14 cellular contexts compared by ENCODE assay signal in the genomic region with DNA sequence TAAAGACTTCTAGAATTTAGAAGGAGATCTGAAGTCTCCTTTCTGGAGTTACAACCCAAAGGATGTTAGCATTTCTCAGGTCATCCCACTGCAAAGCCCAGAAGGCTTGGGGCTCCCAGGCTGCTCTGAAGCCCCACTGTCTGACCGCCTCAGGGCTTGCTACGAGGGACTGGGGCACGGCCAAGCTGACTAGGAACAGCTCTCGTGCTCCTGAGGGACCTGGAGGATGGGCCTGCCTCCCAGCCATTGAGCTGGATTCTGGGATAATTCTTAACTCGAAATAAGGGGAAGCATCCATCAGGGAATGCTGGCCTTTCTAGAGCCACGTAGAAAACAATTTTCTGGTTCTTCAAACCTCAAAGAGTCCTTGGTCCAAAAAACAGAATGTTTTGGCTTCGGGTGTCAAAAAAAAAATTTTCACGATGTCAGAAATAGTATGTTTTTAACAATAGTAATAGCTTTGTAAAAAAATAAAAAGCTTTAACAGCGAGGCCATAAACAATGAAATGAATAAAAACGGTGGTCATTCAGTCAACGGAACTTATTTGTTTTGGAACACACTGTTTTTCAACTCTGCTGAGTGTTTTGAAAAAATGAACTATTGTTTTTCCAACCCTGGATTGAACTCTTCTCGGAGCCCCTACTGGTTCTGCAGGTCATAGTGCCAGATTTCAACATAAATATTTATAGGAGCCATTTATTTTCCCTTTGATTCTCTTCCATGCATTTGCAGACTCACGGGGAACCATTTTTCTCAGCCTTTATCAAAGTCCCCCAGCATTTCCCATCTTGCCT. TPM values are rescaled to one million over a fixed set of nuclear protein-coding genes. Genes with fewer than 3 reads are reported as not detected.
DNase-seq lines count a peak whose midpoint lies in the region; TF ChIP-seq lines count a peak whose summit lies in the region.
"Had no signal": no experiment of that assay in that cellular context is flagged by ENCODE, and none has a peak within 500 bp of the region (broad histone marks: within the 10 kb centered on the region; RNA-seq: fewer than 3 reads in every experiment).

No MANE protein-coding gene starts in this region.

- H3K36me3 ChIP-seq in Peyer's patch (no peaks in the 10 kb centered on the region), osteoblast (ENCODE audit: insufficient read depth, low read length) (no peaks in the 10 kb centered on the region), tibial artery (no peaks in the 10 kb centered on the region), neuronal stem cell (replicated peaks in 1 of 2; ENCODE audit: control insufficient read depth in 2 of 2, insufficient read depth in 2 of 2, low read length in 2 of 2) (no peaks in the 10 kb centered on the region)
- H3K36me3 ChIP-seq: gastroesophageal sphincter had no signal

- H3K9me3 ChIP-seq in Peyer's patch (no peaks in the 10 kb centered on the region), osteoblast (ENCODE audit: low read depth, low read length) (no peaks in the 10 kb centered on the region), tibial artery (no peaks in the 10 kb centered on the region), neuronal stem cell (replicated peaks in 1 of 2; ENCODE audit: control insufficient read depth in 2 of 2, insufficient read depth in 1 of 2, low read depth in 1 of 2, low read length in 2 of 2) (no peaks in the 10 kb centered on the region)
- H3K9me3 ChIP-seq: gastroesophageal sphincter had no signal

- no peak overlapping the region for H2BK12ac ChIP-seq in neuronal stem cell (ENCODE audit: low read length)

- H2BK15ac ChIP-seq in neuronal stem cell (ENCODE audit: low read length): no peak overlapping the region

- H2BK5ac ChIP-seq in neuronal stem cell (ENCODE audit: low read length): no peak overlapping the region

- DNase-seq in Peyer's patch (no peak), dermis blood vessel endothelial cell (peak; percentile 58), osteoblast (ENCODE audit: insufficient read length, low spot score, missing footprints) (peak; percentile 90), tibial artery (peak; percentile 41 to 65), DMS153 (lab: John Stamatoyannopoulos, UW) (no peak), neuronal stem cell (ENCODE audit: low spot score) (no peak), SKM-1 (lab: John Stamatoyannopoulos, UW; ENCODE audit: unreplicated experiment) (no peak)
- DNase-seq: kidney glomerular epithelial cell, NCI-H1417, NCI-H446 treated with DMSO at 0.1 percent for 48 hours, PC-9 had no signal

- H3K4me3 ChIP-seq in Peyer's patch (no peak overlapping the region), osteoblast (ENCODE audit: insufficient read depth, low read length) (no peak overlapping the region), tibial artery (no peak overlapping the region), neuronal stem cell (ENCODE audit: low read length in 2 of 2) (no peak overlapping the region)
- H3K4me3 ChIP-seq: gastroesophageal sphincter, PC-9 had no signal

- no peak overlapping the region for H4K91ac ChIP-seq in neuronal stem cell (ENCODE audit: low read depth, low read length, poor library complexity)

- no peak overlapping the region for H2BK120ac ChIP-seq in neuronal stem cell (ENCODE audit: low read depth, low read length)

- H3K27ac ChIP-seq in Peyer's patch (peak overlapping the region; percentile 5 to 89 (median 80)), osteoblast (ENCODE audit: low read depth, low read length) (peak overlapping the region; percentile 32), tibial artery (no peak overlapping the region), neuronal stem cell (replicated peaks; ENCODE audit: low read length) (no peak overlapping the region)
- H3K27ac ChIP-seq: PC-9 had no signal

- H2AK5ac ChIP-seq in neuronal stem cell (ENCODE audit: low read depth, low read length): no peak overlapping the region

- no peak overlapping the region for H3K18ac ChIP-seq in neuronal stem cell (ENCODE audit: low read length)

- no peak overlapping the region for H3K4ac ChIP-seq in neuronal stem cell (ENCODE audit: low read length)

- no peak overlapping the region for H4K8ac ChIP-seq in neuronal stem cell (ENCODE audit: low read depth, low read length)

- TF ChIP-seq POLR2A in Peyer's patch (IDR thresholded peaks at IDR 0.05): no peak

- peak overlapping the region; percentile 54 for H3K4me2 ChIP-seq in osteoblast (ENCODE audit: insufficient read depth, low read length)
- H3K4me2 ChIP-seq in neuronal stem cell (ENCODE audit: insufficient read depth, low read length, poor library complexity, severe bottlenecking): no peak overlapping the region
- H3K4me2 ChIP-seq: PC-9 had no signal

- H3K4me1 ChIP-seq in Peyer's patch: peaks cover 0 to 47% (median 30%) of the 10 kb centered on the region in 4 donors
- peaks cover 69% of the 10 kb centered on the region for H3K4me1 ChIP-seq in osteoblast (ENCODE audit: insufficient read depth, low read length)
- H3K4me1 ChIP-seq in tibial artery: peaks cover 0 to 30% (median 21%) of the 10 kb centered on the region in 4 donors
- peaks cover 12 to 19% of the 10 kb centered on the region in 2 donors for H3K4me1 ChIP-seq in neuronal stem cell (ENCODE audit: control insufficient read depth in 2 of 2, insufficient read depth in 1 of 2, low read depth in 1 of 2, low read length in 2 of 2)

- H3K14ac ChIP-seq in neuronal stem cell (ENCODE audit: low read length): no peak overlapping the region

- H3K79me2 ChIP-seq in osteoblast (ENCODE audit: insufficient read depth, low read length): no peaks in the 10 kb centered on the region

- H3K9ac ChIP-seq in neuronal stem cell (ENCODE audit: low read depth, low read length, poor library complexity): no peak overlapping the region

- intact Hi-C loops in tibial artery (cut with DNase I; ENCODE audit: low total_unique reads): no loop called here

- TF ChIP-seq CTCF in Peyer's patch (IDR thresholded peaks at IDR 0.05) (no peak), osteoblast (IDR thresholded peaks at IDR 0.05; ENCODE audit: extremely low read depth, low read depth, low read length) (no peak), tibial artery (IDR thresholded peaks at IDR 0.05) (no peak)

- no peaks in the 10 kb centered on the region for H3K79me1 ChIP-seq in neuronal stem cell (ENCODE audit: low read depth, low read length)

- no CpG with 5 or more reads among the region's 13 CpGs for WGBS in neuronal stem cell (ENCODE audit: extremely low coverage in 2 of 2, insufficient read length in 2 of 2, insufficient replicate concordance in 1 of 2), 2 donors

- H3K27me3 ChIP-seq in Peyer's patch (no peaks in the 10 kb centered on the region), osteoblast (ENCODE audit: insufficient read depth, low read length) (peaks cover 5% of the 10 kb centered on the region), tibial artery (no peaks in the 10 kb centered on the region), neuronal stem cell (ENCODE audit: control insufficient read depth in 3 of 3, insufficient read depth in 3 of 3, low read depth in 1 of 3, low read length in 3 of 3) (peaks cover 0 to 28% (median 0%) of the 10 kb centered on the region in 3 experiments)
- H3K27me3 ChIP-seq: gastroesophageal sphincter had no signal

- no peaks in the 10 kb centered on the region for H4K20me1 ChIP-seq in osteoblast (ENCODE audit: insufficient read depth, low read length)

- no peak overlapping the region for H3K23ac ChIP-seq in neuronal stem cell (ENCODE audit: low read depth, low read length, poor library complexity)

- H2AFZ ChIP-seq in osteoblast (ENCODE audit: low read length) (peak overlapping the region; percentile 63), neuronal stem cell (ENCODE audit: low read length) (no peak overlapping the region)
- H2AFZ ChIP-seq: PC-9 had no signal

RNA-seq across cellular contexts. Expression of a gene that starts 16.4 kb away (rescaled TPM):
- total RNA-seq in Peyer's patch (100 to 1,000 TPM in 3 of 4 donors, 10 to 100 TPM in 1; 86.0 to 143 (median 108) TPM), dermis blood vessel endothelial cell (88.0 and 132 TPM in 2 replicates), osteoblast (190 and 209 TPM in 2 replicates)
- 11.7 TPM for polyA plus RNA-seq in neuronal stem cell (2013, experiment 1 of 2)
- 12.1 TPM for polyA plus RNA-seq in neuronal stem cell (2013, experiment 2 of 2)

RNA-seq across cellular contexts. Expression of a gene that starts 46.2 kb away (rescaled TPM):
- total RNA-seq in Peyer's patch (1 to 10 TPM in 1 of 4 donors, not detected in 3; 2.5 TPM), dermis blood vessel endothelial cell (10.9 and 11.4 TPM in 2 replicates), osteoblast (not detected in 2 replicates)
- polyA plus RNA-seq in neuronal stem cell (2013, experiment 1 of 2): not detected
- polyA plus RNA-seq in neuronal stem cell (2013, experiment 2 of 2): not detected
- total RNA-seq: PC-9; T-helper 2 cell treated with Interferon-gamma antibody and Interleukin-4, amounts not matched to agents 100 ng/mL and 5 ng/mL, for 36 hours had no signal
- polyA plus RNA-seq: neural cell had no signal

RNA-seq across cellular contexts. Expression of a gene that starts 50.5 kb away (rescaled TPM):
- not detected for total RNA-seq in Peyer's patch
- total RNA-seq in dermis blood vessel endothelial cell: not detected in 2 replicates
- not detected in 2 replicates for total RNA-seq in osteoblast
- not detected for polyA plus RNA-seq in neuronal stem cell (2013, experiment 1 of 2)
- not detected for polyA plus RNA-seq in neuronal stem cell (2013, experiment 2 of 2)
- total RNA-seq: gastroesophageal sphincter; T-helper 2 cell treated with Interferon-gamma antibody and Interleukin-4, amounts not matched to agents 100 ng/mL and 5 ng/mL, for 36 hours had no signal

Comparison
In these comparisons a context has a peak if more than half of its experiments do, and no peak if none do; other contexts are left out.
1. DNase-seq: peak in dermis blood vessel endothelial cell (single experiment), osteoblast (single experiment) and tibial artery (2 of 2); none in Peyer's patch (0 of 3), DMS153 (single experiment), neuronal stem cell (single experiment) and SKM-1 (single experiment).
2. H3K27ac ChIP-seq: peak in Peyer's patch (4 of 4) and osteoblast (single experiment); none in tibial artery (0 of 2) and neuronal stem cell (single experiment).